ENCODE assay signal across 14 cellular contexts in genomic region chr17:31339906-31340661, GRCh38. TPM values are rescaled to one million over a fixed set of nuclear protein-coding genes. Genes with fewer than 3 reads are reported as not detected.
DNase-seq lines count a peak whose midpoint lies in the region; ATAC-seq and TF ChIP-seq lines count a peak whose summit lies in the region.
"Had no signal": no experiment of that assay in that cellular context is flagged by ENCODE, and none has a peak within 500 bp of the region (broad histone marks: within the 10 kb centered on the region; RNA-seq: fewer than 3 reads in every experiment).

No MANE protein-coding gene starts in this region.

- H3K27me3 ChIP-seq in AG04450 (ENCODE audit: control insufficient read depth, insufficient read depth, low read length) = no peaks in the 10 kb centered on the region
- H3K27me3 ChIP-seq in adipocyte (replicated peaks; ENCODE audit: control insufficient read depth, insufficient read depth, low read length) = no peaks in the 10 kb centered on the region
- H3K27me3 ChIP-seq in prostate gland (replicated peaks; ENCODE audit: insufficient read depth) = no peaks in the 10 kb centered on the region

- H3K27ac ChIP-seq in AG04450 (ENCODE audit: low read depth, low read length) (peak overlapping the region; percentile 42), prostate gland (no peak overlapping the region)

- H3K36me3 ChIP-seq in adipocyte (ENCODE audit: control insufficient read depth, insufficient read depth, low read length, severe bottlenecking) (peaks cover 48% of the 10 kb centered on the region), prostate gland (no peaks in the 10 kb centered on the region)

- TF ChIP-seq CTCF in AG04450 (IDR thresholded peaks at IDR 0.05; ENCODE audit: low read depth, low read length) (no peak), prostate gland (IDR thresholded peaks at IDR 0.05) (no peak)

- H3K9me3 ChIP-seq in AG04450 (ENCODE audit: control insufficient read depth, insufficient read depth, low read length) (no peaks in the 10 kb centered on the region), adipocyte (ENCODE audit: control insufficient read depth, low read length) (no peaks in the 10 kb centered on the region), prostate gland (no peaks in the 10 kb centered on the region)

- intact Hi-C loops in prostate gland (cut with DNase I) = no loop called here

- POLR2A ChIA-PET in AG04450 (lab: Yijun Ruan, JAX) = interaction anchor here (0.6 to 0.7 kb wide), 4 partner anchors 18 to 486 kb away, joined by 3 to 6 read pairs (median 3); partner anchors contain the start of gene EVI2A

- WGBS in prostate gland = 78% methylated on average over 6 of the region's 6 CpGs

- no peak for TF ChIP-seq POLR2A in prostate gland (IDR thresholded peaks at IDR 0.05)

- no peak overlapping the region for H3K4me3 ChIP-seq in AG04450 (ENCODE audit: low read depth, low read length)
- peak overlapping the region; percentile 1 for H3K4me3 ChIP-seq in adipocyte (ENCODE audit: low read length)
- H3K4me3 ChIP-seq in prostate gland = no peak overlapping the region

- CTCF ChIA-PET in AG04450 (lab: Charles Lee) = interaction anchor here (0.6 to 1.0 kb wide), 2 partner anchors 10 to 447 kb away, joined by 3 to 4 read pairs; no protein-coding TSS in a partner anchor

- no peak for ATAC-seq in GM18520 (IDR thresholded peaks at IDR 0.05; ENCODE audit: unreplicated experiment)
- ATAC-seq: naive thymus-derived CD8-positive, alpha-beta T cell had no signal

- H3K4me1 ChIP-seq in adipocyte (ENCODE audit: control insufficient read depth, insufficient read depth, low read length) (peaks cover 14% of the 10 kb centered on the region), prostate gland (replicated peaks) (no peaks in the 10 kb centered on the region)

- DNase-seq in AG04450 (ENCODE audit: low read depth, low spot score) = no peak
- DNase-seq in HS-5 (ENCODE audit: low read depth) = peak; percentile 54
- peak; percentile 70 for DNase-seq in adipocyte (ENCODE audit: low read depth)
- peak; percentile 15 for DNase-seq in glomerular visceral epithelial cell (ENCODE audit: extremely low spot score)
- no peak for DNase-seq in prostate gland (ENCODE audit: low spot score)
- DNase-seq in stimulated activated CD4-positive, alpha-beta T cell treated with anti-CD3 and anti-CD28 coated beads, Interleukin-1b, Interleukin-23, amount 100 ng/mL, for 48 hours = no peak
- DNase-seq in NCI-H2107 (lab: John Stamatoyannopoulos, UW) = no peak
- DNase-seq: activated B cell treated with CpG ODN at 0.5 μM for 24 hours; activated T-cell treated with anti-CD3 and anti-CD28 coated beads, Interleukin-2, amount 50 U/mL, for 48 hours; CD8-positive, alpha-beta memory T cell; naive thymus-derived CD8-positive, alpha-beta T cell; NK-92 treated with Interleukin-12 subunit alpha and Interleukin-12 subunit beta, amount 100 ng/mL, for 24 hours; stimulated activated naive CD4-positive, alpha-beta T cell had no signal

- peak overlapping the region; percentile 39 for H3K9ac ChIP-seq in adipocyte (ENCODE audit: low read length)

RNA-seq across cellular contexts. Expression of gene EVI2A, which starts 18.7 kb away (rescaled TPM):
- 0.46 and 1.2 TPM in 2 replicates for polyA plus RNA-seq in AG04450 (2011; rRNA removed)
- 0.14 and 0.52 TPM in 2 replicates for polyA minus RNA-seq in AG04450 (2011; rRNA and poly(A)+ RNA removed)
- total RNA-seq in prostate gland = 1 to 10 TPM; 2.6 to 4.9 TPM

RNA-seq across cellular contexts. Expression of gene EVI2B, which starts 26.2 kb away (rescaled TPM):
- polyA plus RNA-seq in AG04450 (2011; rRNA removed) = 0.30 and 0.41 TPM in 2 replicates
- 0.13 TPM in 1 of 2 replicates, not detected in the other for polyA minus RNA-seq in AG04450 (2011; rRNA and poly(A)+ RNA removed)
- 1 to 10 TPM; 4.6 to 8.9 TPM for total RNA-seq in prostate gland

RNA-seq across cellular contexts. Expression of gene OMG, which starts 43.0 kb away (rescaled TPM):
- polyA plus RNA-seq in AG04450 (2011; rRNA removed) = 1.5 and 1.8 TPM in 2 replicates
- 1.1 TPM in 1 of 2 replicates, not detected in the other for polyA minus RNA-seq in AG04450 (2011; rRNA and poly(A)+ RNA removed)
- not detected for total RNA-seq in prostate gland
- polyA plus RNA-seq: CD8-positive, alpha-beta memory T cell; naive thymus-derived CD8-positive, alpha-beta T cell had no signal

RNA-seq across cellular contexts. Expression of gene RAB11FIP4, which starts 51.4 kb away (rescaled TPM):
- 0.32 and 0.58 TPM in 2 replicates for polyA plus RNA-seq in AG04450 (2011; rRNA removed)
- 0.30 and 2.2 TPM in 2 replicates for polyA minus RNA-seq in AG04450 (2011; rRNA and poly(A)+ RNA removed)
- total RNA-seq in prostate gland = 10 to 100 TPM; 22.5 to 30.8 TPM

Comparison
In these comparisons a context has a peak if more than half of its experiments do, and no peak if none do; other contexts are left out.
1. DNase-seq: peak in HS-5 (single experiment), adipocyte (single experiment) and glomerular visceral epithelial cell (single experiment); none in AG04450 (single experiment), prostate gland (single experiment), stimulated activated CD4-positive, alpha-beta T cell treated with anti-CD3 and anti-CD28 coated beads, Interleukin-1b, Interleukin-23, amount 100 ng/mL, for 48 hours (single experiment) and NCI-H2107 (single experiment).